Comparison of ENCODE assay signal across 6 cellular contexts in genomic region chr12:56347255-56347654, GRCh38. TPM values are rescaled to one million over a fixed set of nuclear protein-coding genes. Genes with fewer than 3 reads are reported as not detected.
"Had no signal": no experiment of that assay in that cellular context is flagged by ENCODE, and none has a peak within 500 bp of the region (broad histone marks: within the 10 kb centered on the region; RNA-seq: fewer than 3 reads in every experiment).

No MANE protein-coding gene starts in this region.

RNA-seq across cellular contexts. Expression of gene IL23A, which starts 8.6 kb away (rescaled TPM):
- total RNA-seq: Right ventricle myocardium superior had no signal

RNA-seq across cellular contexts. Expression of gene APOF, which starts 15.4 kb away (rescaled TPM):
- total RNA-seq: NCI-H460, PC-9, Peyer's patch, Right ventricle myocardium superior, RPMI7951, SJSA1 had no signal
